14 cellular contexts compared by ENCODE assay signal in genomic region chr11:35088226-35088625, GRCh38. TPM values are rescaled to one million over a fixed set of nuclear protein-coding genes. Genes with fewer than 3 reads are reported as not detected.
DNase-seq lines count a peak whose midpoint lies in the region; ATAC-seq, FAIRE-seq and TF ChIP-seq lines count a peak whose summit lies in the region.
"Had no signal": no experiment of that assay in that cellular context is flagged by ENCODE, and none has a peak within 500 bp of the region (broad histone marks: within the 10 kb centered on the region; RNA-seq: fewer than 3 reads in every experiment).

No MANE protein-coding gene starts in this region.

- in situ Hi-C loops in GM23248 (cut with MboI) (no loop called here), GM12878 (cut with MboI) (no loop called here)

- H3K4me3 Mint-ChIP-seq in CD14-positive monocyte, result no peak overlapping the region
- H3K4me3 Mint-ChIP-seq: activated CD4-positive, alpha-beta T cell treated with anti-CD3 and anti-CD28 coated beads, Interleukin-2, amount 10 ng/mL, durations not matched to agents 7 days and 5 days had no signal

- WGBS in GM23248 (ENCODE audit: low coverage in 1 of 2, low lambda C conversion rate in 2 of 2, missing lambda C conversion rate in 2 of 2), 2 experiments, result 65 to 73% methylated on average over 2 of the region's 2 CpGs
- 3% methylated on average over 2 of the region's 2 CpGs for WGBS in GM12878 (ENCODE audit: insufficient coverage, insufficient replicate concordance, low lambda C conversion rate, missing lambda C conversion rate)

- no peak for FAIRE-seq in GM12878 (lab: Jason Lieb, UNC)

- RAD21 ChIA-PET in GM12878 (lab: Charles Lee; ENCODE audit: unreplicated experiment), result interaction anchor here (1.0 to 1.5 kb wide), 4 partner anchors 37 to 218 kb away, joined by 3 to 5 read pairs (median 4); no protein-coding TSS in a partner anchor

- TF ChIP-seq CTCF in CD14-positive monocyte (IDR thresholded peaks at IDR 0.05) (no peak), GM12878 (IDR thresholded peaks at IDR 0.05 in 2 of 3, conservative IDR thresholded peaks at IDR 0.05 in 1 of 3; ENCODE audit: control insufficient read depth in 2 of 3, extremely low read depth in 1 of 3, insufficient read depth in 1 of 3, low read depth in 3 of 3, low read length in 3 of 3) (no peak), neutrophil (IDR thresholded peaks at IDR 0.05) (no peak)

- peaks cover 45% of the 10 kb centered on the region for H3K4me1 Mint-ChIP-seq in CD14-positive monocyte

- H3K27me3 ChIP-seq in GM23248 (replicated peaks; ENCODE audit: insufficient read depth) (no peaks in the 10 kb centered on the region), GM12878 (replicated peaks in 1 of 2; ENCODE audit: control insufficient read depth in 2 of 2, insufficient read depth in 2 of 2, low read length in 1 of 2) (no peaks in the 10 kb centered on the region), neutrophil (no peaks in the 10 kb centered on the region)

- H3K36me3 ChIP-seq in GM23248 (ENCODE audit: low read depth) (no peaks in the 10 kb centered on the region), GM12878 (ENCODE audit: control insufficient read depth in 2 of 2, insufficient read depth in 2 of 2, low read length in 1 of 2) (no peaks in the 10 kb centered on the region), neutrophil (no peaks in the 10 kb centered on the region)

- H3K27ac ChIP-seq in GM23248 (no peak overlapping the region; the same call in 1 of the 2 replicates), GM12878 (ENCODE audit: control insufficient read depth, insufficient read depth) (no peak overlapping the region), neutrophil (peak overlapping the region; percentile 33)
- H3K27ac ChIP-seq: C4-2B, SK-N-MC had no signal

- no peak for TF ChIP-seq RAD21 in GM12878 (IDR thresholded peaks at IDR 0.05; ENCODE audit: insufficient read depth, low read depth, low read length)

- peaks cover 0 to 3% (median 0%) of the 10 kb centered on the region in 7 donors for H3K9me3 Mint-ChIP-seq in CD14-positive monocyte

- no peaks in the 10 kb centered on the region for H3K79me2 ChIP-seq in GM23248 (ENCODE audit: insufficient read depth)
- no peaks in the 10 kb centered on the region for H3K79me2 ChIP-seq in GM12878 (ENCODE audit: control insufficient read depth, insufficient read depth, low read length)

- CTCF ChIA-PET in GM12878 (lab: Yijun Ruan, JAX), result interaction anchor here (1.1 to 1.5 kb wide), 5 partner anchors 15 to 185 kb away, joined by 3 to 5 read pairs (median 3); no protein-coding TSS in a partner anchor

- H3K4me1 ChIP-seq in GM23248 (ENCODE audit: insufficient read depth), result peaks cover 25% of the 10 kb centered on the region
- peaks cover 42% of the 10 kb centered on the region for H3K4me1 ChIP-seq in GM12878 (ENCODE audit: control insufficient read depth, insufficient read depth, low read length)
- peaks cover 17 to 19% of the 10 kb centered on the region in 2 experiments for H3K4me1 ChIP-seq in neutrophil (ENCODE audit: control insufficient read depth in 1 of 2, insufficient read depth in 1 of 2, low read depth in 1 of 2, low read length in 1 of 2)

- no peaks in the 10 kb centered on the region for H3K9me2 ChIP-seq in GM23248 (ENCODE audit: insufficient read depth)

- H3K9ac ChIP-seq in GM23248, result no peak overlapping the region
- H3K9ac ChIP-seq in GM12878 (ENCODE audit: control insufficient read depth, insufficient read depth, low read length), result no peak overlapping the region

- DNase-seq in CD14-positive monocyte (ENCODE audit: low spot score), result no peak
- peak; percentile 20 for DNase-seq in GM23248
- no peak for DNase-seq in GM12878 (ENCODE audit: low read depth, low spot score)
- no peak for DNase-seq in kidney tubule cell (ENCODE audit: low spot score)
- no peak for DNase-seq in NCI-H1105 treated with DMSO at 0.1 percent for 48 hours (lab: John Stamatoyannopoulos, UW)
- DNase-seq: activated CD4-positive, alpha-beta T cell treated with anti-CD3 and anti-CD28 coated beads, Interleukin-2, amount 10 ng/mL, durations not matched to agents 7 days and 5 days; cortex of kidney; NCI-H1105; stimulated activated CD4-positive, alpha-beta T cell treated with anti-CD3 and anti-CD28 coated beads, Interleukin-2, amount 100 ng/mL, for 24 hours had no signal

- peaks cover 0 to 2% of the 10 kb centered on the region in 2 donors for H3K36me3 Mint-ChIP-seq in CD14-positive monocyte

- no peak for TF ChIP-seq EP300 in GM12878 (IDR thresholded peaks at IDR 0.05; ENCODE audit: borderline replicate concordance in 1 of 2, control insufficient read depth in 1 of 2, low read depth in 2 of 2, low read length in 2 of 2)

- POLR2A ChIA-PET in GM12878 (lab: Charles Lee), result interaction anchor here (1.2 to 1.8 kb wide), 5 partner anchors 19 to 58 kb away, joined by 3 to 8 read pairs (median 3); no protein-coding TSS in a partner anchor

- peaks cover 18% of the 10 kb centered on the region for H3F3A ChIP-seq in GM23248 (ENCODE audit: insufficient read depth)

- ATAC-seq in GM12878 (no peak), GM19023 (IDR thresholded peaks at IDR 0.05; ENCODE audit: unreplicated experiment) (no peak), GM18498 (IDR thresholded peaks at IDR 0.05; ENCODE audit: unreplicated experiment) (no peak)

- H3K4me2 ChIP-seq in GM23248 (ENCODE audit: unreplicated experiment) (no peak overlapping the region), GM12878 (ENCODE audit: control insufficient read depth, insufficient read depth) (peak overlapping the region; percentile 21; the same call in 1 of the 2 replicates)

- intact Hi-C loops in CD14-positive monocyte (cut with micrococcal nuclease) (loop anchor here in 1 of 2 donors (10.0 kb wide), 1 partner anchor 217 kb away; no protein-coding TSS in a partner anchor), GM12878 (cut with micrococcal nuclease; ENCODE audit: unreplicated experiment) (loop anchor here (5.0 kb wide), 1 partner anchor 304 kb away; no protein-coding TSS in a partner anchor)

- no peak for TF ChIP-seq POLR2A in GM12878 (IDR thresholded peaks at IDR 0.05; ENCODE audit: low read depth, low read length)

- no peaks in the 10 kb centered on the region for H3K9me3 ChIP-seq in GM23248 (ENCODE audit: low read depth)
- no peaks in the 10 kb centered on the region; the same call in 2 of the 3 replicates for H3K9me3 ChIP-seq in GM12878 (replicated peaks; ENCODE audit: control insufficient read depth, insufficient read depth, low read length)
- H3K9me3 ChIP-seq in neutrophil, result no peaks in the 10 kb centered on the region

- H3K4me3 ChIP-seq in GM23248, result no peak overlapping the region
- no peak overlapping the region for H3K4me3 ChIP-seq in GM12878
- H3K4me3 ChIP-seq in neutrophil (ENCODE audit: low read depth in 1 of 2, low read length in 1 of 2), result no peak overlapping the region
- H3K4me3 ChIP-seq: SK-N-MC had no signal

- SMC1A ChIA-PET in GM12878 (lab: Charles Lee; ENCODE audit: uncharacterized antibody, unreplicated experiment), result interaction anchor here (0.7 to 2.3 kb wide), 19 partner anchors 10 to 239 kb away, joined by 3 to 7 read pairs (median 4); no protein-coding TSS in a partner anchor

- BruUV-seq in GM12878 (replicated peaks; lab: Mats Ljungman, UMichigan), result no TSS peak

- H3K27me3 Mint-ChIP-seq in CD14-positive monocyte (ENCODE audit: low read depth in 3 of 3), result peaks cover 0 to 3% (median 0%) of the 10 kb centered on the region in 3 donors

- H2AFZ ChIP-seq in GM23248, result peak overlapping the region; percentile 38; the same call in 1 of the 2 replicates
- H2AFZ ChIP-seq in GM12878 (ENCODE audit: control insufficient read depth, low read depth, low read length), result peak overlapping the region; percentile 41; the same call in 1 of the 2 replicates

- peak overlapping the region; percentile 75 to 89 (median 81) for H3K27ac Mint-ChIP-seq in CD14-positive monocyte

- H4K20me1 ChIP-seq in GM23248 (ENCODE audit: insufficient read depth) (no peaks in the 10 kb centered on the region), GM12878 (ENCODE audit: control insufficient read depth, insufficient read depth) (no peaks in the 10 kb centered on the region)

TF ChIP-seq in GM12878, 131 proteins besides CTCF, POLR2A, EP300 and RAD21 (continues in another document):
- TF ChIP-seq MEF2B (IDR thresholded peaks at IDR 0.05; ENCODE audit: partially characterized antibody, poor library complexity, severe bottlenecking), result peak; percentile 17
- TF ChIP-seq FOS (IDR thresholded peaks at IDR 0.05; ENCODE audit: borderline replicate concordance, extremely low read depth, insufficient read length), result no peak

RNA-seq across cellular contexts. Expression of gene CD44, which starts 50.7 kb away (rescaled TPM):
- 100 to 1,000 TPM; 415 to 531 TPM for polyA plus RNA-seq in CD14-positive monocyte
- total RNA-seq in GM23248 (2014; rRNA removed; shearing (Covaris generic)), result 405 and 506 TPM in 2 replicates
- 519 and 523 TPM in 2 replicates for polyA plus RNA-seq in GM23248 (2016; fragmentation: Nextera tagmentation; extraction: Ambion mirVana)
- total RNA-seq in GM12878 (2013; cell fraction: nucleolus; rRNA removed), result 514 and 528 TPM in 2 replicates
- 92.1 and 101 TPM in 2 replicates for total RNA-seq in GM12878 (2014; rRNA removed)
- 133 and 148 TPM in 2 replicates for total RNA-seq in GM12878 (2014; rRNA removed; fragmentation: Illumina TruSeq; extraction: Trizol)
- total RNA-seq in GM12878 (2021), result 293 and 295 TPM in 2 replicates
- 121 TPM for polyA plus RNA-seq in GM12878 (2011; ENCODE audit: low read depth)
- polyA plus RNA-seq in GM12878 (2011; rRNA removed), result 190 and 193 TPM in 2 replicates
- polyA plus RNA-seq in GM12878 (2011; cell fraction: cytosol; rRNA removed), result 279 and 303 TPM in 2 replicates
- 148 and 190 TPM in 2 replicates for polyA plus RNA-seq in GM12878 (2011; cell fraction: nucleus; rRNA removed)
- polyA plus RNA-seq in GM12878 (2012), result 190 and 271 TPM in 2 replicates
- 264 and 295 TPM in 2 replicates for polyA plus RNA-seq in GM12878 (2014; fragmentation: Illumina TruSeq; extraction: Trizol)
- 10 to 100 TPM; 57.1 to 65.3 TPM for polyA plus RNA-seq in GM12878 (2014; fragmentation: Nextera tagmentation; extraction: Ambion mirVana)
- 188 and 201 TPM in 2 replicates for polyA plus RNA-seq in GM12878 (2014; rRNA removed)
- polyA plus RNA-seq in GM12878 (2016; fragmentation: Nextera tagmentation; extraction: Ambion mirVana), result 100 to 1,000 TPM in 1 of 2 experiments, 10 to 100 TPM in 1; 95.6 to 108 TPM
- polyA minus RNA-seq in GM12878 (2011; rRNA and poly(A)+ RNA removed), result 318 and 386 TPM in 2 replicates
- 126 and 137 TPM in 2 replicates for polyA minus RNA-seq in GM12878 (2011; cell fraction: cytosol; rRNA and poly(A)+ RNA removed)
- polyA minus RNA-seq in GM12878 (2011; cell fraction: nucleus; rRNA and poly(A)+ RNA removed), result 179 and 299 TPM in 2 replicates
